Comparison of ENCODE assay signal across 14 cellular contexts in the genomic region with DNA sequence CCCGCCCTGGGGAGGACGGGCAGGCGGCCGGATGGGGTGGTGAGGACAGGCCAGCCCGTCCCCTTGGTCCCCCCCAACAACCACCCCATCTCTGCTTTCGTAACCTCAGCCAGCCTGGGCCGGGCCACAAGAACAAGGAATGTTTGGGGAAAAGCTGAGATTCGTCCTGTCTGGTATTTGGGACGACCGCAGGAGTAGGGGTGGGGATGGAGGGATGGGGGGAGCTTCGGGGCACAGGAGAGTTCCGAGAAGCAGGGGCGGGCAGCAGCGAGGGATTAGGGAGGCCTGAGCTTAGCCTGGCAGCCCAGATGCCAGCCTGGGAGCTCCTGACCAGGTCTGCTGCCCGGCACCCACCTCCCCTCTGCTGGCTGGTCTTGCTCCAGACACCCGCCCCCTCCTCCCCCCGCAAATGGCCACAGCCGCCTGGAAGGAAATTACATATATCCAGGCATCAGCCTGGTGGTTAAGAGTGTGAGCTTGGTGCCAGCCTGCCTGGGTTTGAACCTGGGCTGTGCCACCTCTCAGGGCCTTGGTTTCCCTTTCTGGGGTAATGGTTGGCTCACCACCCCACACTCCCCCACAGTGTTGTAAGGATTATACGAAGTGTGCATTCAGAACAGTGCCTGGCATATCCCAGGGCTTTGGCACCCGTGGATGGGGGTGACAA. TPM values are rescaled to one million over a fixed set of nuclear protein-coding genes. Genes with fewer than 3 reads are reported as not detected.
DNase-seq lines count a peak whose midpoint lies in the region; ATAC-seq and TF ChIP-seq lines count a peak whose summit lies in the region.
"Had no signal": no experiment of that assay in that cellular context is flagged by ENCODE, and none has a peak within 500 bp of the region (broad histone marks: within the 10 kb centered on the region; RNA-seq: fewer than 3 reads in every experiment).

TSS of gene PODNL1 (minus strand) at position 57 of the 667 bp plus-strand sequence. CDS start 236 bp downstream, outside the sequence.

- TF ChIP-seq CTCF in epithelial cell of esophagus (IDR thresholded peaks at IDR 0.05; ENCODE audit: insufficient read depth, low read depth, low read length, missing control alignments), result no peak

- peak within 1 kb of the TSS; percentile 38 for H2AFZ ChIP-seq in ACC112 (ENCODE audit: low read length, unreplicated experiment)

- DNase-seq in M059J (ENCODE audit: low read depth) (peak; percentile 81), epithelial cell of esophagus (ENCODE audit: low read depth) (peak; percentile 43), midbrain (lab: John Stamatoyannopoulos, UW) (peak; percentile 17), T-helper 1 cell (no peak), posterior vena cava (ENCODE audit: low spot score) (no peak)
- DNase-seq: effector memory CD4-positive, alpha-beta T cell; stimulated activated CD4-positive, alpha-beta T cell treated with anti-CD3 and anti-CD28 coated beads, Interleukin-4, amount 100 ng/mL, for 1 hour; T1000 had no signal

- no peaks in the 10 kb centered on the region for H3K27me3 ChIP-seq in ACC112 (ENCODE audit: insufficient read depth, low read length)

- ATAC-seq in GM19035 (IDR thresholded peaks at IDR 0.05; ENCODE audit: unreplicated experiment) (no peak), GM19463 (IDR thresholded peaks at IDR 0.05; ENCODE audit: unreplicated experiment) (no peak)

- H3K79me2 ChIP-seq in ACC112 (ENCODE audit: control insufficient read depth, insufficient read depth, low read length, unreplicated experiment), result no peaks in the 10 kb centered on the region

- no peak within 1 kb of the TSS for H3K27ac ChIP-seq in ACC112 (ENCODE audit: low read depth, low read length)
- H3K27ac ChIP-seq: C4-2B had no signal

- peak within 1 kb of the TSS; percentile 72 for H3K4me3 ChIP-seq in ACC112 (ENCODE audit: low read depth, low read length)
- H3K4me3 ChIP-seq in epithelial cell of esophagus (ENCODE audit: low read length), result no peak within 1 kb of the TSS

- H3K4me1 ChIP-seq in ACC112 (ENCODE audit: control insufficient read depth, insufficient read depth, low read length, unreplicated experiment), result peaks cover 9% of the 10 kb centered on the region

- intact Hi-C loops in posterior vena cava (cut with DNase I), result no loop called here

- H3K36me3 ChIP-seq in ACC112 (ENCODE audit: insufficient read depth, low read length), result no peaks in the 10 kb centered on the region

RNA-seq across cellular contexts. Expression of gene PODNL1, which starts in this region (rescaled TPM):
- 2.8 TPM in 1 of 2 replicates, not detected in the other for total RNA-seq in M059J (2014; rRNA removed; shearing (Covaris generic))
- total RNA-seq in posterior vena cava, result 1 to 10 TPM; 2.4 to 8.7 TPM
- total RNA-seq: activated T-helper 1 cell treated with anti-CD3 and anti-CD28 coated beads, Interleukin-12 subunit alpha, Interleukin-12 subunit beta, Interleukin-2, Interleukin-4 antibody, amounts not matched to agents 30 ng/mL and 10 ng/mL and 1 ng/mL, durations not matched to agents 14 hours and 24 hours and 36 hours; NCI-H460 had no signal

Comparison
In these comparisons a context has a peak if more than half of its experiments do, and no peak if none do; other contexts are left out.
1. DNase-seq: peak in M059J (single experiment), epithelial cell of esophagus (single experiment) and midbrain (single experiment); none in T-helper 1 cell (0 of 5) and posterior vena cava (single experiment).